In genomic region chr7:90211391-90212148, GRCh38 we compare ENCODE assay signal across 8 cellular contexts. TPM values are rescaled to one million over a fixed set of nuclear protein-coding genes. Genes with fewer than 3 reads are reported as not detected.
A peak's percentile ranks its signal among the peaks of the same experiment; 100 is the strongest.
DNase-seq lines count a peak whose midpoint lies in the region; ATAC-seq, FAIRE-seq and TF ChIP-seq lines count a peak whose summit lies in the region.

STEAP2 (plus strand) TSS chr7:90211740; CDS start chr7:90225083, 13,343 bp downstream.

- no peak within 1 kb of the TSS for H3K18ac ChIP-seq in IMR-90 (ENCODE audit: low read depth, low read length)

- dilution Hi-C loops in IMR-90 (cut with HindIII; ENCODE audit: low sequenced_read_pairs, unreplicated experiment), result no loop called here

- peak within 1 kb of the TSS; percentile 31; a peak in 2 of 4 replicates for H4K8ac ChIP-seq in IMR-90 (ENCODE audit: low read depth in 2 of 2, low read length in 2 of 2)

- peak; percentile 49 for TF ChIP-seq RAD21 in IMR-90 (IDR thresholded peaks at IDR 0.05; ENCODE audit: low read length)

- 0 out of 2 replicates have a peak within 1 kb of the TSS, but pooled peaks have one; percentile 35 for H3K56ac ChIP-seq in IMR-90 (ENCODE audit: extremely low read depth, insufficient read depth, low read length)

- H3K36me3 ChIP-seq in IMR-90 (ENCODE audit: control insufficient read depth, insufficient read depth, low read length) (no peaks in the 10 kb centered on the region), kidney (ENCODE audit: control insufficient read depth in 1 of 2, insufficient read depth in 2 of 2, low read length in 2 of 2) (no peaks in the 10 kb centered on the region), spleen (no peaks in the 10 kb centered on the region)

- no peaks in the 10 kb centered on the region for H3K9me1 ChIP-seq in IMR-90 (ENCODE audit: insufficient read depth, low read length)

- H3K27ac ChIP-seq in IMR-90 (ENCODE audit: insufficient read depth, low read length), result peak within 1 kb of the TSS; percentile 48
- H3K27ac ChIP-seq in cingulate gyrus (ENCODE audit: low read depth, low read length), result peak within 1 kb of the TSS; percentile 89
- peak within 1 kb of the TSS; percentile 86 to 88 for H3K27ac ChIP-seq in kidney (ENCODE audit: low read depth in 2 of 2, low read length in 2 of 2)
- H3K27ac ChIP-seq in spleen, result peak within 1 kb of the TSS; percentile 37 to 88 (median 76)

- peak; percentile 88 for ATAC-seq in GM21737 (IDR thresholded peaks at IDR 0.05; ENCODE audit: unreplicated experiment)
- peak; percentile 99 for ATAC-seq in IMR-90 (ENCODE audit: low read depth)

- TF ChIP-seq CTCF in IMR-90 (conservative IDR thresholded peaks at IDR 0.05; ENCODE audit: low read depth, low read length) (peak; percentile 61), kidney (IDR thresholded peaks at IDR 0.05; ENCODE audit: borderline replicate concordance, extremely low read depth, insufficient read depth) (peak; percentile 37), spleen (IDR thresholded peaks at IDR 0.05 in 8 of 11, conservative IDR thresholded peaks at IDR 0.05 in 3 of 11) (peak in 10 of 11 experiments; percentile 33 to 75 (median 64))

- H3K27me3 ChIP-seq in IMR-90 (ENCODE audit: control insufficient read depth, insufficient read depth, low read length), result no peaks in the 10 kb centered on the region
- H3K27me3 ChIP-seq in spleen (replicated peaks in 1 of 7), result peaks cover 0 to 43% (median 11%) of the 10 kb centered on the region in 7 donors

- peak within 1 kb of the TSS; percentile 52 for H3K4me3 ChIP-seq in GM08714 (ENCODE audit: low read length)
- peak within 1 kb of the TSS; percentile 56 for H3K4me3 ChIP-seq in IMR-90 (ENCODE audit: insufficient read depth, low read depth, low read length)
- peak within 1 kb of the TSS; percentile 78 to 84 for H3K4me3 ChIP-seq in kidney (ENCODE audit: low read length in 2 of 2)
- H3K4me3 ChIP-seq in spleen, result peak within 1 kb of the TSS; percentile 41 to 75 (median 49)

- no peak within 1 kb of the TSS for H2BK15ac ChIP-seq in IMR-90 (ENCODE audit: low read depth, low read length)

- peak; percentile 85 for DNase-seq in IMR-90
- peak; percentile 77 for DNase-seq in SK-MEL-5 (ENCODE audit: low read depth, low spot score)
- peak; percentile 97 for DNase-seq in kidney
- DNase-seq in spleen, result peak; percentile 90
- DNase-seq in Kasumi-1 (lab: John Stamatoyannopoulos, UW), result no peak

- H3K14ac ChIP-seq in IMR-90 (replicated peaks; ENCODE audit: low read depth, low read length), result no peak within 1 kb of the TSS; the same call in 1 of the 2 replicates

- CTCF ChIA-PET in IMR-90 (lab: Yijun Ruan, JAX), result interaction anchor here (0.6 to 1.4 kb wide), 16 partner anchors 9 to 578 kb away, joined by 3 to 6 read pairs (median 3); partner anchors contain the start of gene STEAP1

- H2BK5ac ChIP-seq in IMR-90 (ENCODE audit: low read depth, low read length, poor library complexity, severe bottlenecking), result no peak within 1 kb of the TSS

- no TSS peak for BruUV-seq in IMR-90 (replicated peaks; lab: Mats Ljungman, UMichigan)

- peak within 1 kb of the TSS; percentile 87 for H2AFZ ChIP-seq in IMR-90 (replicated peaks; ENCODE audit: low read length, poor library complexity)

- POLR2A ChIA-PET in IMR-90 (lab: Charles Lee; ENCODE audit: unreplicated experiment), result interaction anchor here (0.6 kb wide), 1 partner anchor 807 kb away, joined by 3 read pairs; no protein-coding TSS in a partner anchor

- H4K5ac ChIP-seq in IMR-90 (ENCODE audit: low read depth, low read length), result 0 out of 2 replicates have a peak within 1 kb of the TSS, but pooled peaks have one; percentile 22

- in situ Hi-C loops in IMR-90 (cut with MboI; ENCODE audit: low sequenced_read_pairs) (no loop called here), SK-MEL-5 (cut with HindIII; ENCODE audit: low pct_unique_long_range_greater_than_20kb, low sequenced_read_pairs) (no loop called here)

- intact Hi-C loops in IMR-90 (cut with micrococcal nuclease), result loop anchor here (2.0 kb wide), 1 partner anchor 57 kb away; the partner anchor contains the start of gene STEAP1
- intact Hi-C loops in kidney (cut with DNase I), result no loop called here
- intact Hi-C loops in spleen (cut with DNase I; ENCODE audit: low total_unique reads), result no loop called here

- no peak for FAIRE-seq in kidney (lab: Jason Lieb, UNC)

- H4K91ac ChIP-seq in IMR-90 (ENCODE audit: insufficient read depth, low read depth, low read length), result no peak within 1 kb of the TSS; the same call in 1 of the 2 replicates

- 0% methylated on average over 18 of the region's 73 CpGs; no CpG with 5 or more reads in 1 of the 2 experiments for WGBS in IMR-90 (ENCODE audit: extremely low coverage in 2 of 2, insufficient read length in 1 of 2), 2 experiments
- 1 to 3% (median 2%) methylated on average over 58 to 73 of the region's 73 CpGs for WGBS in spleen, 5 donors

- H3K4me1 ChIP-seq in IMR-90 (ENCODE audit: control insufficient read depth, insufficient read depth, low read length) (no peaks in the 10 kb centered on the region), kidney (ENCODE audit: control insufficient read depth in 1 of 2, insufficient read depth in 1 of 2, low read depth in 1 of 2, low read length in 2 of 2) (peaks cover 0 to 18% of the 10 kb centered on the region in 2 donors), spleen (peaks cover 4 to 20% (median 10%) of the 10 kb centered on the region in 6 donors)

- H2BK20ac ChIP-seq in IMR-90 (ENCODE audit: low read depth, low read length), result no peak within 1 kb of the TSS

- no peak within 1 kb of the TSS for H2AK5ac ChIP-seq in IMR-90 (ENCODE audit: low read depth, low read length)

- peak within 1 kb of the TSS; percentile 58 for H3K9ac ChIP-seq in IMR-90 (ENCODE audit: low read depth, low read length)
- H3K9ac ChIP-seq in kidney (ENCODE audit: low read length in 2 of 2), result peak within 1 kb of the TSS; percentile 90 to 95

- no peak within 1 kb of the TSS for H3K4ac ChIP-seq in IMR-90 (ENCODE audit: low read depth, low read length)

- TF ChIP-seq POLR2A in IMR-90 (IDR thresholded peaks at IDR 0.05; ENCODE audit: low read depth, low read length) (no peak), spleen (IDR thresholded peaks at IDR 0.05) (peak in 1 of 3 donors; percentile 54)

- peak within 1 kb of the TSS; percentile 6 for H2AK9ac ChIP-seq in IMR-90 (replicated peaks; ENCODE audit: low read depth, low read length, poor library complexity)

- H3K9me3 ChIP-seq in IMR-90 (ENCODE audit: control insufficient read depth, insufficient read depth, low read length), result no peaks in the 10 kb centered on the region
- H3K9me3 ChIP-seq in kidney (ENCODE audit: control insufficient read depth in 1 of 2, low read length in 2 of 2), result no peaks in the 10 kb centered on the region
- H3K9me3 ChIP-seq in spleen, result no peaks in the 10 kb centered on the region

- H3K79me1 ChIP-seq in IMR-90 (ENCODE audit: low read depth in 1 of 2, low read length in 2 of 2), result no peaks in the 10 kb centered on the region

- H3K23ac ChIP-seq in IMR-90 (ENCODE audit: low read depth, low read length), result no peak within 1 kb of the TSS

- H2BK120ac ChIP-seq in IMR-90 (ENCODE audit: low read depth, low read length), result no peak within 1 kb of the TSS

- H3K4me2 ChIP-seq in IMR-90 (ENCODE audit: low read depth, low read length), result peak within 1 kb of the TSS; percentile 88

- no peaks in the 10 kb centered on the region for H4K20me1 ChIP-seq in IMR-90 (ENCODE audit: insufficient read depth, low read length)

TF ChIP-seq in IMR-90, 13 proteins besides CTCF, POLR2A, EP300 and RAD21:
- TF ChIP-seq BHLHE40 (IDR thresholded peaks at IDR 0.05; ENCODE audit: low read depth, low read length) (no peak), SMC3 (IDR thresholded peaks at IDR 0.05; ENCODE audit: low read depth, low read length) (no peak), MAZ (IDR thresholded peaks at IDR 0.05; ENCODE audit: borderline replicate concordance, low read depth, low read length) (peak; percentile 78; the same call in 1 of the 2 replicates)

RNA-seq across cellular contexts. Expression of gene STEAP2, which starts in this region (rescaled TPM):
- 3.9 and 4.2 TPM in 2 replicates for total RNA-seq in IMR-90 (2012; rRNA removed)
- polyA plus RNA-seq in IMR-90 (2012; rRNA removed), result 1.7 and 1.8 TPM in 2 replicates
- polyA plus RNA-seq in IMR-90 (2012; cell fraction: cytosol; rRNA removed), result 0.45 and 0.51 TPM in 2 replicates
- polyA plus RNA-seq in IMR-90 (2012; cell fraction: nucleus; rRNA removed; ENCODE audit: low replicate concordance), result 0.67 and 4.7 TPM in 2 replicates
- 0.80 and 2.0 TPM in 2 replicates for total RNA-seq in SK-MEL-5 (2014; rRNA removed; shearing (Covaris generic))
- 1.4 and 2.3 TPM in 2 replicates for polyA plus RNA-seq in SK-MEL-5 (2015; cell fraction: cytosol; rRNA removed)
- 4.8 and 13.1 TPM in 2 replicates for polyA plus RNA-seq in SK-MEL-5 (2015; cell fraction: nucleus; rRNA removed)
- total RNA-seq in kidney, result 15.8 TPM
- polyA plus RNA-seq in kidney (ENCODE audit: insufficient read depth, low read depth, low replicate concordance), result 8.9 TPM
- 10 to 100 TPM in 2 of 7 donors, 1 to 10 TPM in 5; 4.8 to 15.8 (median 6.6) TPM for total RNA-seq in spleen
- 1 to 10 TPM in 2 of 3 donors, under 1 TPM in 1; 0.65 to 1.4 (median 1.1) TPM for polyA plus RNA-seq in spleen

Comparison
In these comparisons a context has a peak if more than half of its experiments do, and no peak if none do; other contexts are left out.
1. DNase-seq: peak in IMR-90 (single experiment), SK-MEL-5 (single experiment), kidney (single experiment) and spleen (single experiment); none in Kasumi-1 (0 of 2).
2. Peak in every context shown above with its lines, with median percentiles within 50 percentile points of each other: H3K4me3 ChIP-seq, H3K27ac ChIP-seq and CTCF ChIP-seq.